Comparison of ENCODE assay signal across 14 cellular contexts in genomic region chr2:101501443-101501842, GRCh38. TPM values are rescaled to one million over a fixed set of nuclear protein-coding genes. Genes with fewer than 3 reads are reported as not detected.
DNase-seq lines count a peak whose midpoint lies in the region; ATAC-seq and TF ChIP-seq lines count a peak whose summit lies in the region.
"Had no signal": no experiment of that assay in that cellular context is flagged by ENCODE, and none has a peak within 500 bp of the region (broad histone marks: within the 10 kb centered on the region; RNA-seq: fewer than 3 reads in every experiment).

No MANE protein-coding gene starts in this region.

- H3K27me3 Mint-ChIP-seq in activated naive CD4-positive, alpha-beta T cell treated with anti-CD3 and anti-CD28 coated beads for 36 hours (ENCODE audit: low read depth), result no peaks in the 10 kb centered on the region
- no peaks in the 10 kb centered on the region for H3K27me3 Mint-ChIP-seq in activated naive CD4-positive, alpha-beta T cell treated with anti-CD3 and anti-CD28 coated beads, Interleukin-2, amount 10 ng/mL, durations not matched to agents 7 days and 5 days
- H3K27me3 Mint-ChIP-seq in brain, result no peaks in the 10 kb centered on the region

- no peak for TF ChIP-seq CTCF in brain (conservative IDR thresholded peaks at IDR 0.05)

- no peaks in the 10 kb centered on the region for H3K36me3 Mint-ChIP-seq in activated naive CD4-positive, alpha-beta T cell treated with anti-CD3 and anti-CD28 coated beads for 36 hours (ENCODE audit: low read depth)
- no peaks in the 10 kb centered on the region for H3K36me3 Mint-ChIP-seq in activated naive CD4-positive, alpha-beta T cell treated with anti-CD3 and anti-CD28 coated beads, Interleukin-2, amount 10 ng/mL, durations not matched to agents 7 days and 5 days
- no peaks in the 10 kb centered on the region for H3K36me3 Mint-ChIP-seq in brain
- H3K36me3 Mint-ChIP-seq in stimulated activated effector memory CD8-positive, alpha-beta T cell treated with anti-CD3 and anti-CD28 coated beads, Interleukin-12 subunit alpha, Interleukin-12 subunit beta, amount 100 ng/mL, for 72 hours, result no peaks in the 10 kb centered on the region

- no peaks in the 10 kb centered on the region for H3K9me3 Mint-ChIP-seq in activated naive CD4-positive, alpha-beta T cell treated with anti-CD3 and anti-CD28 coated beads for 36 hours
- no peaks in the 10 kb centered on the region for H3K9me3 Mint-ChIP-seq in activated naive CD4-positive, alpha-beta T cell treated with anti-CD3 and anti-CD28 coated beads, Interleukin-2, amount 10 ng/mL, durations not matched to agents 7 days and 5 days
- no peaks in the 10 kb centered on the region for H3K9me3 Mint-ChIP-seq in brain
- no peaks in the 10 kb centered on the region for H3K9me3 Mint-ChIP-seq in stimulated activated effector memory CD8-positive, alpha-beta T cell treated with anti-CD3 and anti-CD28 coated beads, Interleukin-12 subunit alpha, Interleukin-12 subunit beta, amount 100 ng/mL, for 72 hours

- intact Hi-C loops in activated naive CD4-positive, alpha-beta T cell treated with anti-CD3 and anti-CD28 coated beads for 36 hours (cut with micrococcal nuclease), result no loop called here

- ATAC-seq in stimulated activated effector memory CD8-positive, alpha-beta T cell treated with anti-CD3 and anti-CD28 coated beads, Interleukin-12 subunit alpha, Interleukin-12 subunit beta, amount 100 ng/mL, for 72 hours, result peak; percentile 91
- no peak for ATAC-seq in GM18858 (IDR thresholded peaks at IDR 0.05; ENCODE audit: unreplicated experiment)

- no peak overlapping the region for H3K27ac Mint-ChIP-seq in activated naive CD4-positive, alpha-beta T cell treated with anti-CD3 and anti-CD28 coated beads for 36 hours
- H3K27ac Mint-ChIP-seq in activated naive CD4-positive, alpha-beta T cell treated with anti-CD3 and anti-CD28 coated beads, Interleukin-2, amount 10 ng/mL, durations not matched to agents 7 days and 5 days, result no peak overlapping the region
- H3K27ac Mint-ChIP-seq in brain, result peak overlapping the region in 3 of 5 experiments; percentile 59 to 87 (median 87)
- no peak overlapping the region for H3K27ac Mint-ChIP-seq in stimulated activated effector memory CD8-positive, alpha-beta T cell treated with anti-CD3 and anti-CD28 coated beads, Interleukin-12 subunit alpha, Interleukin-12 subunit beta, amount 100 ng/mL, for 72 hours

- CTCF ChIA-PET in activated naive CD4-positive, alpha-beta T cell treated with anti-CD3 and anti-CD28 coated beads for 36 hours (lab: Charles Lee), result interaction anchor here (1.2 kb wide), 3 partner anchors 14 to 330 kb away, joined by 3 to 4 read pairs (median 3); no protein-coding TSS in a partner anchor
- CTCF ChIA-PET in activated naive CD4-positive, alpha-beta T cell treated with anti-CD3 and anti-CD28 coated beads, Interleukin-2, amount 10 ng/mL, durations not matched to agents 7 days and 5 days (lab: Charles Lee), result interaction anchor here (0.6 to 1.9 kb wide), 3 partner anchors 10 to 119 kb away, joined by 3 to 5 read pairs (median 5); partner anchors contain the start of gene RFX8

- H3K4me1 Mint-ChIP-seq in activated naive CD4-positive, alpha-beta T cell treated with anti-CD3 and anti-CD28 coated beads for 36 hours (ENCODE audit: low read depth), result peaks cover 12% of the 10 kb centered on the region
- peaks cover 15% of the 10 kb centered on the region for H3K4me1 Mint-ChIP-seq in activated naive CD4-positive, alpha-beta T cell treated with anti-CD3 and anti-CD28 coated beads, Interleukin-2, amount 10 ng/mL, durations not matched to agents 7 days and 5 days
- peaks cover 39% of the 10 kb centered on the region for H3K4me1 Mint-ChIP-seq in brain
- peaks cover 13% of the 10 kb centered on the region for H3K4me1 Mint-ChIP-seq in stimulated activated effector memory CD8-positive, alpha-beta T cell treated with anti-CD3 and anti-CD28 coated beads, Interleukin-12 subunit alpha, Interleukin-12 subunit beta, amount 100 ng/mL, for 72 hours

- peak; percentile 18 for DNase-seq in activated naive CD4-positive, alpha-beta T cell treated with anti-CD3 and anti-CD28 coated beads for 36 hours
- no peak for DNase-seq in activated naive CD4-positive, alpha-beta T cell treated with anti-CD3 and anti-CD28 coated beads, Interleukin-2, amount 10 ng/mL, durations not matched to agents 7 days and 5 days
- DNase-seq in NCI-H2107 treated with DMSO at 0.1 percent for 48 hours (lab: John Stamatoyannopoulos, UW; ENCODE audit: unreplicated experiment), result peak; percentile 82
- DNase-seq in stimulated activated effector memory CD8-positive, alpha-beta T cell treated with anti-CD3 and anti-CD28 coated beads, Interleukin-12 subunit alpha, Interleukin-12 subunit beta, amount 100 ng/mL, for 72 hours (ENCODE audit: low spot score in 2 of 2), result no peak
- DNase-seq in DMS79 treated with DMSO at 0.1 percent for 48 hours (lab: John Stamatoyannopoulos, UW), result no peak
- no peak for DNase-seq in NAMALWA (ENCODE audit: low spot score)
- DNase-seq: colonic mucosa; mesendoderm; MM.1S; NK-92 treated with Interleukin-12 subunit alpha and Interleukin-12 subunit beta, amount 100 ng/mL, for 24 hours; retina; T-helper 9 cell had no signal

- H3K4me3 Mint-ChIP-seq in activated naive CD4-positive, alpha-beta T cell treated with anti-CD3 and anti-CD28 coated beads for 36 hours, result no peak overlapping the region
- no peak overlapping the region for H3K4me3 Mint-ChIP-seq in activated naive CD4-positive, alpha-beta T cell treated with anti-CD3 and anti-CD28 coated beads, Interleukin-2, amount 10 ng/mL, durations not matched to agents 7 days and 5 days
- peak overlapping the region in 2 of 5 experiments; percentile 2 to 20 for H3K4me3 Mint-ChIP-seq in brain
- no peak overlapping the region for H3K4me3 Mint-ChIP-seq in stimulated activated effector memory CD8-positive, alpha-beta T cell treated with anti-CD3 and anti-CD28 coated beads, Interleukin-12 subunit alpha, Interleukin-12 subunit beta, amount 100 ng/mL, for 72 hours

RNA-seq across cellular contexts. Expression of gene RFX8, which starts 26.5 kb away (rescaled TPM):
- under 1 TPM; 0.60 to 0.64 TPM for total RNA-seq in activated naive CD4-positive, alpha-beta T cell treated with anti-CD3 and anti-CD28 coated beads for 36 hours
- polyA plus RNA-seq in brain (ENCODE audit: insufficient read depth, low read depth, low replicate concordance), result not detected
- total RNA-seq: colonic mucosa had no signal

Comparison
In these comparisons a context has a peak if more than half of its experiments do, and no peak if none do; other contexts are left out.
1. DNase-seq: peak in activated naive CD4-positive, alpha-beta T cell treated with anti-CD3 and anti-CD28 coated beads for 36 hours (single experiment) and NCI-H2107 treated with DMSO at 0.1 percent for 48 hours (single experiment); none in activated naive CD4-positive, alpha-beta T cell treated with anti-CD3 and anti-CD28 coated beads, Interleukin-2, amount 10 ng/mL, durations not matched to agents 7 days and 5 days (single experiment), stimulated activated effector memory CD8-positive, alpha-beta T cell treated with anti-CD3 and anti-CD28 coated beads, Interleukin-12 subunit alpha, Interleukin-12 subunit beta, amount 100 ng/mL, for 72 hours (0 of 2), DMS79 treated with DMSO at 0.1 percent for 48 hours (single experiment) and NAMALWA (single experiment).
2. H3K27ac Mint-ChIP-seq: peak in brain (3 of 5); none in activated naive CD4-positive, alpha-beta T cell treated with anti-CD3 and anti-CD28 coated beads for 36 hours (single experiment), activated naive CD4-positive, alpha-beta T cell treated with anti-CD3 and anti-CD28 coated beads, Interleukin-2, amount 10 ng/mL, durations not matched to agents 7 days and 5 days (single experiment) and stimulated activated effector memory CD8-positive, alpha-beta T cell treated with anti-CD3 and anti-CD28 coated beads, Interleukin-12 subunit alpha, Interleukin-12 subunit beta, amount 100 ng/mL, for 72 hours (single experiment).